1 cellular context compared by ENCODE assay signal in genomic region chr2:25743132-25743830, GRCh38.
TF ChIP-seq lines count a peak whose summit lies in the region.

No MANE protein-coding gene starts in this region.

TF ChIP-seq in WTC11, 78 proteins besides CTCF, POLR2A, EP300 and RAD21 (continued from another document):
- no peak for TF ChIP-seq AFF4 (CRISPR knock-in tag; IDR thresholded peaks at IDR 0.05; ENCODE audit: borderline replicate concordance)
- TF ChIP-seq ZNF121 (CRISPR knock-in tag; IDR thresholded peaks at IDR 0.05) = no peak
- TF ChIP-seq PREB (CRISPR knock-in tag; IDR thresholded peaks at IDR 0.05; ENCODE audit: borderline replicate concordance) = no peak
- no peak for TF ChIP-seq USF1 (CRISPR knock-in tag; IDR thresholded peaks at IDR 0.05)
- TF ChIP-seq CREB1 (CRISPR knock-in tag; IDR thresholded peaks at IDR 0.05) = no peak
- no peak for TF ChIP-seq FOXJ3 (CRISPR knock-in tag; IDR thresholded peaks at IDR 0.05; ENCODE audit: borderline replicate concordance)
- no peak for TF ChIP-seq NFATC4 (CRISPR knock-in tag; IDR thresholded peaks at IDR 0.05)
- TF ChIP-seq ZNF416 (CRISPR knock-in tag; IDR thresholded peaks at IDR 0.05) = no peak
